5 cellular contexts compared by ENCODE assay signal in genomic region chr7:80255656-80256055, GRCh38.
"Had no signal": no experiment of that assay in that cellular context is flagged by ENCODE, and none has a peak within 500 bp of the region (broad histone marks: within the 10 kb centered on the region; RNA-seq: fewer than 3 reads in every experiment).

No MANE protein-coding gene starts in this region.

- H3K4me3 ChIP-seq: GM23338, K562 had no signal

- H2AFZ ChIP-seq: GM23338 had no signal

- H3K4me2 ChIP-seq: GM23338 had no signal

- DNase-seq: H9, HCEC 1CT, IMR-90 had no signal
